Comparison of ENCODE assay signal across 35 cellular contexts in genomic region chr16:78283668-78284251, GRCh38.
"Had no signal": no experiment of that assay in that cellular context is flagged by ENCODE, and none has a peak within 500 bp of the region (broad histone marks: within the 10 kb centered on the region; RNA-seq: fewer than 3 reads in every experiment).

No MANE protein-coding gene starts in this region.

- H3K27ac ChIP-seq: adrenal gland, body of pancreas, brain microvascular endothelial cell, breast epithelium, VCaP had no signal

- H3K4me3 ChIP-seq: adrenal gland, body of pancreas, breast epithelium had no signal

- H3K4me1 ChIP-seq: adrenal gland, body of pancreas, breast epithelium had no signal

- H3K9me3 Mint-ChIP-seq: activated B cell treated with CpG ODN at 0.5 μM for 24 hours; activated CD4-positive, alpha-beta memory T cell treated with anti-CD3 and anti-CD28 coated beads for 36 hours; activated CD4-positive, alpha-beta T cell treated with anti-CD3 and anti-CD28 coated beads, Interleukin-2, amount 10 ng/mL, durations not matched to agents 24 days and 14 days; activated CD8-positive, alpha-beta T cell treated with anti-CD3 and anti-CD28 coated beads for 36 hours; activated naive CD4-positive, alpha-beta T cell treated with anti-CD3 and anti-CD28 coated beads for 36 hours; activated naive CD4-positive, alpha-beta T cell treated with anti-CD3 and anti-CD28 coated beads, Interleukin-2, amount 50 U/mL, for 72 hours; activated naive CD8-positive, alpha-beta T cell treated with anti-CD3 and anti-CD28 coated beads for 36 hours; activated T-cell treated with anti-CD3 and anti-CD28 coated beads, Interleukin-2, amount 50 U/mL, for 4 hours; activated T-cell treated with anti-CD3 and anti-CD28 coated beads, Interleukin-2, amount 50 U/mL, for 72 hours; activated T-helper 1 cell treated with anti-CD3 and anti-CD28 coated beads, Interleukin-12 subunit alpha, Interleukin-12 subunit beta, Interleukin-2, Interleukin-4 antibody, amounts not matched to agents 30 ng/mL and 10 ng/mL and 1 ng/mL, durations not matched to agents 14 hours and 24 hours and 36 hours; activated T-helper 17 cell treated with anti-CD3 and anti-CD28 coated beads, Interleukin-2, amount 50 U/mL, for 72 hours; central memory CD8-positive, alpha-beta T cell; T-helper 1 cell treated with Interleukin-12 subunit alpha and Interleukin-12 subunit beta and Interleukin-4 antibody, amounts not matched to agents 30 μg/mL and 1 μg/mL, for 36 hours; T-helper 2 cell treated with Interferon-gamma antibody and Interleukin-4, amounts not matched to agents 5 μg/mL and 100 μg/mL, for 36 hours had no signal

- DNase-seq: activated B cell treated with CpG ODN at 0.5 μM for 24 hours; activated CD4-positive, alpha-beta memory T cell treated with anti-CD3 and anti-CD28 coated beads for 36 hours; activated CD4-positive, alpha-beta T cell treated with anti-CD3 and anti-CD28 coated beads for 4 hours; activated CD4-positive, alpha-beta T cell treated with anti-CD3 and anti-CD28 coated beads, Interleukin-2, amount 10 ng/mL, durations not matched to agents 24 days and 14 days; activated CD4-positive, alpha-beta T cell treated with anti-CD3 and anti-CD28 coated beads, Interleukin-2, amount 50 U/mL, for 1 hour; activated CD4-positive, alpha-beta T cell treated with anti-CD3 and anti-CD28 coated beads, Interleukin-2, amount 50 U/mL, for 4 hours; activated CD4-positive, CD25-positive, alpha-beta regulatory T cell treated with anti-CD3 and anti-CD28 coated beads, Interleukin-2, amount 50 U/mL, for 72 hours; activated CD8-positive, alpha-beta memory T cell treated with anti-CD3 and anti-CD28 coated beads, Interleukin-2, amount 50 U/mL, for 4 hours; activated CD8-positive, alpha-beta T cell treated with anti-CD3 and anti-CD28 coated beads for 36 hours; activated effector memory CD4-positive, alpha-beta T cell treated with anti-CD3 and anti-CD28 coated beads, Interleukin-2, amount 50 U/mL, for 16 hours; activated gamma-delta T cell treated with Interleukin-2 at 50 U/mL for 16 hours; activated naive CD4-positive, alpha-beta T cell; activated naive CD4-positive, alpha-beta T cell treated with anti-CD3 and anti-CD28 coated beads for 36 hours; activated naive CD4-positive, alpha-beta T cell treated with anti-CD3 and anti-CD28 coated beads, Interleukin-2, amount 50 U/mL, for 16 hours; activated naive CD8-positive, alpha-beta T cell treated with anti-CD3 and anti-CD28 coated beads for 36 hours; activated T-cell treated with anti-CD3 and anti-CD28 coated beads for 4 hours; activated T-cell treated with anti-CD3 and anti-CD28 coated beads, Interleukin-2, amount 50 U/mL, for 1 hour; activated T-cell treated with anti-CD3 and anti-CD28 coated beads, Interleukin-2, amount 50 U/mL, for 4 hours; activated T-cell treated with anti-CD3 and anti-CD28 coated beads, Interleukin-2, amount 50 U/mL, for 72 hours; adrenal gland; amniotic stem cell; aorta; body of pancreas; brain microvascular endothelial cell; cerebellar nuclear complex; T-helper 2 cell; T-helper 9 cell had no signal

- H3K27me3 ChIP-seq: adrenal gland, body of pancreas, brain microvascular endothelial cell, breast epithelium had no signal

- H3K4me1 Mint-ChIP-seq: activated B cell treated with CpG ODN at 0.5 μM for 24 hours; activated CD4-positive, alpha-beta T cell treated with anti-CD3 and anti-CD28 coated beads, Interleukin-2, amount 10 ng/mL, durations not matched to agents 24 days and 14 days; activated naive CD8-positive, alpha-beta T cell treated with anti-CD3 and anti-CD28 coated beads for 36 hours; activated T-helper 17 cell treated with anti-CD3 and anti-CD28 coated beads, Interleukin-2, amount 50 U/mL, for 72 hours; central memory CD8-positive, alpha-beta T cell had no signal

- H3K36me3 Mint-ChIP-seq: activated naive CD4-positive, alpha-beta T cell treated with anti-CD3 and anti-CD28 coated beads, Interleukin-2, amount 50 U/mL, for 72 hours had no signal

- H3K27me3 Mint-ChIP-seq: activated B cell treated with CpG ODN at 0.5 μM for 24 hours; activated CD4-positive, alpha-beta memory T cell treated with anti-CD3 and anti-CD28 coated beads for 36 hours; activated CD4-positive, alpha-beta T cell treated with anti-CD3 and anti-CD28 coated beads, Interleukin-2, amount 10 ng/mL, durations not matched to agents 24 days and 14 days; activated CD8-positive, alpha-beta T cell treated with anti-CD3 and anti-CD28 coated beads for 36 hours; activated naive CD8-positive, alpha-beta T cell treated with anti-CD3 and anti-CD28 coated beads for 36 hours; activated T-helper 17 cell treated with anti-CD3 and anti-CD28 coated beads, Interleukin-2, amount 50 U/mL, for 72 hours; central memory CD8-positive, alpha-beta T cell had no signal

- H3K27ac Mint-ChIP-seq: activated B cell treated with CpG ODN at 0.5 μM for 24 hours; activated CD4-positive, alpha-beta memory T cell treated with anti-CD3 and anti-CD28 coated beads for 36 hours; activated CD4-positive, alpha-beta T cell treated with anti-CD3 and anti-CD28 coated beads, Interleukin-2, amount 10 ng/mL, durations not matched to agents 24 days and 14 days; activated CD8-positive, alpha-beta T cell treated with anti-CD3 and anti-CD28 coated beads for 36 hours; activated naive CD4-positive, alpha-beta T cell treated with anti-CD3 and anti-CD28 coated beads for 36 hours; activated naive CD4-positive, alpha-beta T cell treated with anti-CD3 and anti-CD28 coated beads, Interleukin-2, amount 50 U/mL, for 72 hours; activated naive CD8-positive, alpha-beta T cell treated with anti-CD3 and anti-CD28 coated beads for 36 hours; activated T-cell treated with anti-CD3 and anti-CD28 coated beads, Interleukin-2, amount 50 U/mL, for 72 hours; activated T-helper 1 cell treated with anti-CD3 and anti-CD28 coated beads, Interleukin-12 subunit alpha, Interleukin-12 subunit beta, Interleukin-2, Interleukin-4 antibody, amounts not matched to agents 30 ng/mL and 10 ng/mL and 1 ng/mL, durations not matched to agents 14 hours and 24 hours and 36 hours; activated T-helper 17 cell treated with anti-CD3 and anti-CD28 coated beads, Interleukin-2, amount 50 U/mL, for 72 hours; T-helper 1 cell treated with Interleukin-12 subunit alpha and Interleukin-12 subunit beta and Interleukin-4 antibody, amounts not matched to agents 30 μg/mL and 1 μg/mL, for 36 hours; T-helper 2 cell treated with Interferon-gamma antibody and Interleukin-4, amounts not matched to agents 5 μg/mL and 100 μg/mL, for 36 hours had no signal

- ATAC-seq: activated CD8-positive, alpha-beta T cell treated with anti-CD3 and anti-CD28 coated beads for 36 hours; activated naive CD4-positive, alpha-beta T cell treated with anti-CD3 and anti-CD28 coated beads, Interleukin-2, amount 50 U/mL, for 72 hours; activated T-cell treated with anti-CD3 and anti-CD28 coated beads, Interleukin-2, amount 50 U/mL, for 4 hours; activated T-cell treated with anti-CD3 and anti-CD28 coated beads, Interleukin-2, amount 50 U/mL, for 72 hours; activated T-helper 17 cell treated with anti-CD3 and anti-CD28 coated beads, Interleukin-2, amount 50 U/mL, for 72 hours; body of pancreas had no signal

- H3K4me3 Mint-ChIP-seq: activated B cell treated with CpG ODN at 0.5 μM for 24 hours; activated CD4-positive, alpha-beta memory T cell treated with anti-CD3 and anti-CD28 coated beads for 36 hours; activated CD4-positive, alpha-beta T cell treated with anti-CD3 and anti-CD28 coated beads, Interleukin-2, amount 10 ng/mL, durations not matched to agents 24 days and 14 days; activated CD8-positive, alpha-beta T cell treated with anti-CD3 and anti-CD28 coated beads for 36 hours; activated naive CD4-positive, alpha-beta T cell treated with anti-CD3 and anti-CD28 coated beads for 36 hours; activated naive CD8-positive, alpha-beta T cell treated with anti-CD3 and anti-CD28 coated beads for 36 hours; activated T-cell treated with anti-CD3 and anti-CD28 coated beads, Interleukin-2, amount 50 U/mL, for 4 hours; activated T-cell treated with anti-CD3 and anti-CD28 coated beads, Interleukin-2, amount 50 U/mL, for 72 hours; activated T-helper 1 cell treated with anti-CD3 and anti-CD28 coated beads, Interleukin-12 subunit alpha, Interleukin-12 subunit beta, Interleukin-2, Interleukin-4 antibody, amounts not matched to agents 30 ng/mL and 10 ng/mL and 1 ng/mL, durations not matched to agents 14 hours and 24 hours and 36 hours; activated T-helper 17 cell treated with anti-CD3 and anti-CD28 coated beads, Interleukin-2, amount 50 U/mL, for 72 hours; central memory CD8-positive, alpha-beta T cell; T-helper 1 cell treated with Interleukin-12 subunit alpha and Interleukin-12 subunit beta and Interleukin-4 antibody, amounts not matched to agents 30 μg/mL and 1 μg/mL, for 36 hours; T-helper 2 cell treated with Interferon-gamma antibody and Interleukin-4, amounts not matched to agents 5 μg/mL and 100 μg/mL, for 36 hours had no signal

- H3K36me3 ChIP-seq: adrenal gland, brain microvascular endothelial cell, breast epithelium had no signal
